ENCODE assay signal across 8 cellular contexts in the genomic region with DNA sequence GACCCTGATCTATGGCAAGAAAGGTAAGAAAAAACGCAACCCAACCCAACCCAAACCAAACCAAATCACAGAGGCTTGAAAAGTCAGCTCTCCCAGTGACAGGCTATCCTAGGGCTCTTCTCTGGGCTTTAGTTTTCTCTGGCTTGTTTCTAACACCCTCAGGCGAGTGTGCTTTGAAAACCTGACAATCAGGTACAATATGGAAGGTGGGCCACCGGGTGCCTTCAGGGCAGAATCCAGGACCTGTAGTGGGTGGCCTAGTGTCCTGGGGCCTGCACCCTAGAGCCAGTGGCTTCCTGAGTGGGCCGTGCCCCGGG. TPM values are rescaled to one million over a fixed set of nuclear protein-coding genes. Genes with fewer than 3 reads are reported as not detected.
DNase-seq lines count a peak whose midpoint lies in the region; ATAC-seq and TF ChIP-seq lines count a peak whose summit lies in the region.

No MANE protein-coding gene starts in this region.

- H3K4me1 ChIP-seq in SK-N-SH (ENCODE audit: control insufficient read depth in 1 of 2, insufficient read depth in 2 of 2, low read depth in 1 of 2, low read length in 1 of 2): peaks cover 18 to 21% of the 10 kb centered on the region in 2 experiments; a peak in 2 of 4 replicates

- CTCF ChIA-PET in CD4-positive, alpha-beta T cell (lab: Charles Lee): interaction anchor here (0.6 to 2.7 kb wide), 8 partner anchors 9 to 314 kb away, joined by 3 to 15 read pairs (median 6); partner anchors contain the start of gene BHLHE40
- CTCF ChIA-PET in SK-N-SH (lab: Yijun Ruan, JAX): interaction anchor here (0.6 to 4.7 kb wide), 25 partner anchors 9 to 352 kb away, joined by 3 to 36 read pairs (median 4); partner anchors contain the start of gene BHLHE40

- peak overlapping the region; percentile 98 for H3K4me2 ChIP-seq in SK-N-SH

- H3K4me3 ChIP-seq in SK-N-SH (ENCODE audit: low read depth in 2 of 2, low read length in 1 of 2): peak overlapping the region; percentile 53 to 70

- peak overlapping the region; percentile 97 for H3K9ac ChIP-seq in SK-N-SH

- H3F3A ChIP-seq in SK-N-SH (replicated peaks; ENCODE audit: insufficient read depth): peaks cover 35% of the 10 kb centered on the region

- H3K27ac Mint-ChIP-seq in CD4-positive, alpha-beta T cell: no peak overlapping the region
- peak overlapping the region; percentile 89 for H3K27ac Mint-ChIP-seq in osteocyte (ENCODE audit: unreplicated experiment)

- no peak for TF ChIP-seq RAD21 in SK-N-SH (IDR thresholded peaks at IDR 0.05; ENCODE audit: low read length)

- no peaks in the 10 kb centered on the region for H3K27me3 Mint-ChIP-seq in CD4-positive, alpha-beta T cell
- H3K27me3 Mint-ChIP-seq in osteocyte (ENCODE audit: unreplicated experiment): no peaks in the 10 kb centered on the region

- DNase-seq in CD4-positive, alpha-beta T cell: no peak
- DNase-seq in SK-N-SH: no peak
- no peak for DNase-seq in osteocyte (ENCODE audit: extremely low spot score, unreplicated experiment)
- DNase-seq in activated effector memory CD4-positive, alpha-beta T cell treated with anti-CD3 and anti-CD28 coated beads, Interleukin-2, amount 50 U/mL, for 16 hours: no peak
- DNase-seq in Ammon's horn (ENCODE audit: low spot score): no peak
- no peak for DNase-seq in KBM-7

- TF ChIP-seq CTCF in CD4-positive, alpha-beta T cell (IDR thresholded peaks at IDR 0.05): no peak
- TF ChIP-seq CTCF in SK-N-SH (IDR thresholded peaks at IDR 0.05) (no peak), osteocyte (IDR thresholded peaks at IDR 0.05) (no peak)

- peak; percentile 43 for ATAC-seq in CD4-positive, alpha-beta T cell (ENCODE audit: poor library complexity)
- peak; percentile 5 for ATAC-seq in esophagus mucosa
- ATAC-seq in HG02798 (IDR thresholded peaks at IDR 0.05; ENCODE audit: poor library complexity, unreplicated experiment): no peak

- peaks cover 15% of the 10 kb centered on the region for H3K4me1 Mint-ChIP-seq in CD4-positive, alpha-beta T cell (ENCODE audit: low read depth)
- H3K4me1 Mint-ChIP-seq in osteocyte (ENCODE audit: unreplicated experiment): peaks cover 41% of the 10 kb centered on the region

- no peaks in the 10 kb centered on the region for H3K36me3 Mint-ChIP-seq in CD4-positive, alpha-beta T cell (ENCODE audit: low read depth)
- no peaks in the 10 kb centered on the region for H3K36me3 Mint-ChIP-seq in osteocyte (ENCODE audit: unreplicated experiment)

- in situ Hi-C loops in KBM-7 (cut with MboI; ENCODE audit: low pct_unique_long_range_greater_than_20kb, low sequenced_read_pairs): no loop called here

- no peak for TF ChIP-seq EP300 in SK-N-SH (IDR thresholded peaks at IDR 0.05; ENCODE audit: borderline replicate concordance in 1 of 2, low read depth in 1 of 2, low read length in 1 of 2)

- intact Hi-C loops in CD4-positive, alpha-beta T cell (cut with DNase I, micrococcal nuclease): loop anchor here (1.0 to 5.0 kb wide), 4 partner anchors 41 to 315 kb away; no protein-coding TSS in a partner anchor

- H3K9me3 Mint-ChIP-seq in CD4-positive, alpha-beta T cell: no peaks in the 10 kb centered on the region
- no peaks in the 10 kb centered on the region for H3K9me3 Mint-ChIP-seq in osteocyte (ENCODE audit: unreplicated experiment)

- 40% methylated on average over 5 of the region's 5 CpGs for WGBS in SK-N-SH (ENCODE audit: low lambda C conversion rate)

- no peaks in the 10 kb centered on the region for H3K9me2 ChIP-seq in SK-N-SH

- peak overlapping the region; percentile 34 for H3K4me3 Mint-ChIP-seq in CD4-positive, alpha-beta T cell
- peak overlapping the region; percentile 35 for H3K4me3 Mint-ChIP-seq in osteocyte (ENCODE audit: unreplicated experiment)

- H3K27me3 ChIP-seq in CD4-positive, alpha-beta T cell (ENCODE audit: control insufficient read depth, insufficient read depth, low read length): no peaks in the 10 kb centered on the region
- no peaks in the 10 kb centered on the region for H3K27me3 ChIP-seq in SK-N-SH (ENCODE audit: insufficient read depth)

- POLR2A ChIA-PET in CD4-positive, alpha-beta T cell (lab: Charles Lee): interaction anchor here (0.8 to 1.5 kb wide), 5 partner anchors 15 to 204 kb away, joined by 3 to 4 read pairs (median 4); partner anchors contain the start of gene BHLHE40
- POLR2A ChIA-PET in SK-N-SH (lab: Yijun Ruan, JAX): interaction anchor here (1.4 to 3.0 kb wide), 3 partner anchors 39 to 314 kb away, joined by 3 to 16 read pairs (median 6); partner anchors contain the start of gene BHLHE40

- no peaks in the 10 kb centered on the region for H3K36me3 ChIP-seq in SK-N-SH (replicated peaks in 1 of 2; ENCODE audit: control insufficient read depth in 1 of 2, insufficient read depth in 2 of 2, low read length in 1 of 2)

- H3K9me3 ChIP-seq in CD4-positive, alpha-beta T cell (ENCODE audit: control insufficient read depth, low read length): no peaks in the 10 kb centered on the region
- H3K9me3 ChIP-seq in SK-N-SH: no peaks in the 10 kb centered on the region

- no peaks in the 10 kb centered on the region for H3K79me2 ChIP-seq in SK-N-SH (ENCODE audit: insufficient read depth)

- H4K20me1 ChIP-seq in SK-N-SH (ENCODE audit: insufficient read depth): no peaks in the 10 kb centered on the region

- H2AFZ ChIP-seq in SK-N-SH (ENCODE audit: low read depth): peak overlapping the region; percentile 33; the same call in 1 of the 2 replicates

- no peak overlapping the region for H3K27ac ChIP-seq in CD4-positive, alpha-beta T cell (ENCODE audit: low read depth, low read length)
- H3K27ac ChIP-seq in SK-N-SH (ENCODE audit: low read depth in 2 of 2, low read length in 1 of 2): peak overlapping the region; percentile 92 to 95

TF ChIP-seq in SK-N-SH, 30 proteins besides CTCF, POLR2A, EP300 and RAD21 (continues in another document):
- TF ChIP-seq FOXM1 (IDR thresholded peaks at IDR 0.05; ENCODE audit: low read depth) (no peak), SMC3 (IDR thresholded peaks at IDR 0.05; ENCODE audit: low read depth, low read length) (no peak), EZH2phosphoT487 (IDR thresholded peaks at IDR 0.05; ENCODE audit: borderline replicate concordance, low read depth) (no peak), POLR2AphosphoS5 (IDR thresholded peaks at IDR 0.05; ENCODE audit: low read depth, low read length) (no peak), NRF1 (IDR thresholded peaks at IDR 0.05; ENCODE audit: low read depth, low read length) (no peak), MEF2A (IDR thresholded peaks at IDR 0.05; ENCODE audit: borderline replicate concordance, low read depth) (no peak), REST (IDR thresholded peaks at IDR 0.05; ENCODE audit: low read depth, low read length) (no peak), GATA2 (CRISPR knock-in tag; IDR thresholded peaks at IDR 0.05) (no peak), JUND (IDR thresholded peaks at IDR 0.05) (no peak), PBX3 (IDR thresholded peaks at IDR 0.05) (no peak), CHD2 (IDR thresholded peaks at IDR 0.05; ENCODE audit: low read length, partially characterized antibody) (no peak), ELF1 (IDR thresholded peaks at IDR 0.05) (no peak), NFIC (IDR thresholded peaks at IDR 0.05; ENCODE audit: borderline replicate concordance) (no peak), FOSL2 (IDR thresholded peaks at IDR 0.05; ENCODE audit: borderline replicate concordance, low read depth) (no peak)
- TF ChIP-seq, protein P1, sequence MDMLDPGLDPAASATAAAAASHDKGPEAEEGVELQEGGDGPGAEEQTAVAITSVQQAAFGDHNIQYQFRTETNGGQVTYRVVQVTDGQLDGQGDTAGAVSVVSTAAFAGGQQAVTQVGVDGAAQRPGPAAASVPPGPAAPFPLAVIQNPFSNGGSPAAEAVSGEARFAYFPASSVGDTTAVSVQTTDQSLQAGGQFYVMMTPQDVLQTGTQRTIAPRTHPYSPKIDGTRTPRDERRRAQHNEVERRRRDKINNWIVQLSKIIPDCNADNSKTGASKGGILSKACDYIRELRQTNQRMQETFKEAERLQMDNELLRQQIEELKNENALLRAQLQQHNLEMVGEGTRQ (IDR thresholded peaks at IDR 0.05; ENCODE audit: borderline replicate concordance, low read depth, low read length): no peak

RNA-seq across cellular contexts. Expression of gene BHLHE40, which starts 46.8 kb away (rescaled TPM):
- total RNA-seq in CD4-positive, alpha-beta T cell: 100 to 1,000 TPM; 167 to 182 TPM
- polyA plus RNA-seq in SK-N-SH (2012; rRNA removed): 47.2 and 62.2 TPM in 2 replicates
- 23.2 and 33.0 TPM in 2 replicates for polyA plus RNA-seq in SK-N-SH (2012; cell fraction: cytosol; rRNA removed)
- 211 and 257 TPM in 2 replicates for polyA plus RNA-seq in SK-N-SH (2012; cell fraction: nucleus; rRNA removed)
- total RNA-seq in esophagus mucosa: 266 TPM
- 34.1 TPM in 2 replicates for total RNA-seq in osteocyte
